ENCODE assay signal across 8 cellular contexts in genomic region chr2:237085261-237086221, GRCh38. TPM values are rescaled to one million over a fixed set of nuclear protein-coding genes. Genes with fewer than 3 reads are reported as not detected.
DNase-seq lines count a peak whose midpoint lies in the region; ATAC-seq and TF ChIP-seq lines count a peak whose summit lies in the region.

COPS8 (plus strand) TSS chr2:237085889; CDS start chr2:237085965, 76 bp downstream.

- H3K9me2 ChIP-seq in PC-3 (replicated peaks; ENCODE audit: low read length) = no peaks in the 10 kb centered on the region

- TF ChIP-seq RAD21 in Ishikawa (IDR thresholded peaks at IDR 0.05; ENCODE audit: low read depth) = no peak

- peak; percentile 38; the same call in 1 of the 2 replicates for TF ChIP-seq EP300 in Ishikawa (IDR thresholded peaks at IDR 0.05; ENCODE audit: borderline replicate concordance)

- BruUV-seq in PC-3 (replicated peaks; lab: Mats Ljungman, UMichigan) = TSS peak; percentile 84

- peak within 1 kb of the TSS; percentile 67 for H3K27ac ChIP-seq in PC-3 (ENCODE audit: low read length)

- TF ChIP-seq CTCF in PC-3 (conservative IDR thresholded peaks at IDR 0.05; ENCODE audit: low read depth, low read length) (peak; percentile 40; the same call in 1 of the 2 replicates), epithelial cell of esophagus (IDR thresholded peaks at IDR 0.05; ENCODE audit: insufficient read depth, low read depth, low read length, missing control alignments) (peak; percentile 17), mucosa of descending colon (IDR thresholded peaks at IDR 0.05) (no peak)

- H3K79me2 ChIP-seq in PC-3 (ENCODE audit: low read length) = peaks cover 49% of the 10 kb centered on the region

- intact Hi-C loops in PC-3 (cut with micrococcal nuclease) = no loop called here
- intact Hi-C loops in mucosa of descending colon (cut with DNase I, micrococcal nuclease) = no loop called here

- no peaks in the 10 kb centered on the region for H3F3A ChIP-seq in PC-3 (ENCODE audit: low read length, unreplicated experiment)

- peak; percentile 88 for DNase-seq in DMS153 (lab: John Stamatoyannopoulos, UW)
- DNase-seq in PC-3 = peak; percentile 94
- DNase-seq in activated T-cell treated with anti-CD3 and anti-CD28 coated beads for 48 hours (ENCODE audit: low read depth) = peak; percentile 90
- peak; percentile 96 for DNase-seq in epithelial cell of esophagus (ENCODE audit: low read depth)
- DNase-seq in mucosa of descending colon = peak; percentile 97
- DNase-seq in stimulated activated CD8-positive, alpha-beta memory T cell treated with anti-CD3 and anti-CD28 coated beads, Interleukin-4, amount 100 ng/mL, for 24 hours (ENCODE audit: low read depth) = peak; percentile 85

- peak within 1 kb of the TSS; percentile 100 for H2AFZ ChIP-seq in PC-3 (ENCODE audit: low read length)

- no peaks in the 10 kb centered on the region for H3K27me3 ChIP-seq in PC-3 (ENCODE audit: low read length)

- H3K36me3 ChIP-seq in PC-3 (ENCODE audit: low read depth, low read length) (peaks cover 12% of the 10 kb centered on the region; the same call in 1 of the 2 replicates), mucosa of descending colon (ENCODE audit: low read depth) (no peaks in the 10 kb centered on the region)

- H3K9ac ChIP-seq in PC-3 (ENCODE audit: low read length) = peak within 1 kb of the TSS; percentile 93

- H3K4me3 ChIP-seq in PC-3 (ENCODE audit: low read length) (peak within 1 kb of the TSS; percentile 98), epithelial cell of esophagus (ENCODE audit: low read length) (peak within 1 kb of the TSS; percentile 67), mucosa of descending colon (peak within 1 kb of the TSS; percentile 64)

- H3K4me2 ChIP-seq in PC-3 (ENCODE audit: low read length) = peak within 1 kb of the TSS; percentile 98

- H4K20me1 ChIP-seq in PC-3 (ENCODE audit: low read length) = peaks cover 6% of the 10 kb centered on the region; the same call in 1 of the 2 replicates

- H3K9me3 ChIP-seq in PC-3 (ENCODE audit: low read length) (no peaks in the 10 kb centered on the region), mucosa of descending colon (no peaks in the 10 kb centered on the region)

- CTCF ChIA-PET in PC-3 (lab: Charles Lee) = interaction anchor here (0.6 kb wide), 1 partner anchor 80 kb away, joined by 9 read pairs; no protein-coding TSS in a partner anchor

- POLR2A ChIA-PET in PC-3 (lab: Charles Lee; ENCODE audit: unreplicated experiment) = no interaction called here

- ATAC-seq in GM21576 (IDR thresholded peaks at IDR 0.05; ENCODE audit: unreplicated experiment) (peak; percentile 99), PC-3 (peak; percentile 99), mucosa of descending colon (peak; percentile 99)

- peaks cover 21% of the 10 kb centered on the region for H3K4me1 ChIP-seq in PC-3 (ENCODE audit: insufficient read depth, low read length)
- no peaks in the 10 kb centered on the region for H3K4me1 ChIP-seq in mucosa of descending colon (ENCODE audit: low read depth)

TF ChIP-seq in Ishikawa, 13 proteins besides CTCF, POLR2A, EP300 and RAD21:
- TF ChIP-seq, protein P1, sequence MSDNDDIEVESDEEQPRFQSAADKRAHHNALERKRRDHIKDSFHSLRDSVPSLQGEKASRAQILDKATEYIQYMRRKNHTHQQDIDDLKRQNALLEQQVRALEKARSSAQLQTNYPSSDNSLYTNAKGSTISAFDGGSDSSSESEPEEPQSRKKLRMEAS (IDR thresholded peaks at IDR 0.05) = peak; percentile 75
- TF ChIP-seq TCF12 (IDR thresholded peaks at IDR 0.05; ENCODE audit: low read depth) (peak; percentile 75; the same call in 1 of the 2 replicates), NFIC (IDR thresholded peaks at IDR 0.05) (peak; percentile 31; the same call in 1 of the 2 replicates), TAF1 (IDR thresholded peaks at IDR 0.05; ENCODE audit: low read depth) (peak; percentile 90), EGR1 (IDR thresholded peaks at IDR 0.05) (peak; percentile 5; the same call in 1 of the 2 replicates), USF1 (IDR thresholded peaks at IDR 0.05) (peak; percentile 45; the same call in 1 of the 2 replicates), TEAD4 (IDR thresholded peaks at IDR 0.05) (peak; percentile 48), FOXM1 (IDR thresholded peaks at IDR 0.05; ENCODE audit: borderline replicate concordance, low read depth) (peak; percentile 32; the same call in 1 of the 2 replicates), YY1 (IDR thresholded peaks at IDR 0.05; ENCODE audit: low read depth) (peak; percentile 83), CREB1 (IDR thresholded peaks at IDR 0.05; ENCODE audit: low read depth) (peak; percentile 99), REST (IDR thresholded peaks at IDR 0.05; ENCODE audit: low read depth) (0 out of 2 replicates have a peak, but pooled peaks have one; percentile 30), CEBPB (IDR thresholded peaks at IDR 0.05) (no peak; the same call in 1 of the 2 replicates), ZBTB7A (IDR thresholded peaks at IDR 0.05; ENCODE audit: low read depth) (no peak)

RNA-seq across cellular contexts. Expression of gene COPS8, which starts in this region (rescaled TPM):
- total RNA-seq in PC-3 (2014; rRNA removed) = 109 and 111 TPM in 2 replicates
- total RNA-seq in mucosa of descending colon = 10 to 100 TPM; 23.4 to 37.3 (median 31.5) TPM

Comparison
In these comparisons a context has a peak if more than half of its experiments do, and no peak if none do; other contexts are left out.
1. Peak in every context shown above with its lines: DNase-seq, ATAC-seq, H3K4me3 ChIP-seq and H3K27ac ChIP-seq.